Comparison of ENCODE assay signal across 15 cellular contexts in the genomic region with DNA sequence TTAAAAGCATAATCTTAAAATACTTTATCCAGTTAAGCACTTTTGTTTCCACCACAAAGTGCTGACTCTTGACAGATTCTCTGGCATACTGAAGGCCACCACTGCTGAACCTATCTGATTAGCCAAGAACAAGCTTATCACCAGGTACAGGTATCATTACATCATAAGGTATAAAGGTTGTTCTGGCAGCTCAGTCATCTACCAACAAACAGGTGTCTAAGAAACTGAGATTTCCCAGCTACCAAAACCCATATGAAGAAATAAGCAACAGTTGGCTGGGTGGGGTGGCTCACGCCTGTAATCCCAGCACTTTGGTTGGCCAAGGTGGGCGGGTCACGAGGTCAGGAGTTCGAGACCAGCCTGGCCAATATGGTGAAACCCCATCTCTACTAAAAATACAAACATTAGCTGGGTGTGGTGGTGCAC. TPM values are rescaled to one million over a fixed set of nuclear protein-coding genes. Genes with fewer than 3 reads are reported as not detected.
DNase-seq lines count a peak whose midpoint lies in the region; ATAC-seq and TF ChIP-seq lines count a peak whose summit lies in the region.
"Had no signal": no experiment of that assay in that cellular context is flagged by ENCODE, and none has a peak within 500 bp of the region (broad histone marks: within the 10 kb centered on the region; RNA-seq: fewer than 3 reads in every experiment).

No MANE protein-coding gene starts in this region.

- intact Hi-C loops in dendritic cell treated with granulocyte-macrophage colony-stimulating factor and Interleukin-4, amounts not matched to agents 40 ng/mL and 50 ng/mL, for 4 days (cut with micrococcal nuclease): no loop called here
- intact Hi-C loops in mucosa of descending colon (cut with DNase I, micrococcal nuclease) (no loop called here), stomach (cut with DNase I; ENCODE audit: low total_unique reads) (no loop called here), left lung (cut with DNase I) (no loop called here)

- peaks cover 14% of the 10 kb centered on the region for H3K36me3 Mint-ChIP-seq in dendritic cell treated with granulocyte-macrophage colony-stimulating factor and Interleukin-4, amounts not matched to agents 40 ng/mL and 50 ng/mL, for 4 days (ENCODE audit: low read depth)

- H3K9ac ChIP-seq in Karpas-422 (ENCODE audit: low read length): no peak overlapping the region

- no peak for TF ChIP-seq EP300 in stomach (IDR thresholded peaks at IDR 0.05)

- H3K27ac Mint-ChIP-seq in dendritic cell treated with granulocyte-macrophage colony-stimulating factor and Interleukin-4, amounts not matched to agents 40 ng/mL and 50 ng/mL, for 4 days: peak overlapping the region; percentile 89
- H3K27ac Mint-ChIP-seq: B cell; CD4-positive, alpha-beta T cell had no signal

- DNase-seq in Karpas-422 (no peak), mucosa of descending colon (no peak), stomach (no peak), left lung (no peak), NCI-H510A treated with DMSO at 0.1 percent for 48 hours (lab: John Stamatoyannopoulos, UW) (no peak)
- DNase-seq: CD4-positive, alpha-beta T cell; H7; MV-4-11; NCI-H1417; NCI-H187 treated with DMSO at 0.1 percent for 48 hours; NCI-H69 had no signal

- H3K79me2 ChIP-seq in Karpas-422 (ENCODE audit: low read length): peaks cover 92% of the 10 kb centered on the region

- H3K9me3 Mint-ChIP-seq in dendritic cell treated with granulocyte-macrophage colony-stimulating factor and Interleukin-4, amounts not matched to agents 40 ng/mL and 50 ng/mL, for 4 days: no peaks in the 10 kb centered on the region
- H3K9me3 Mint-ChIP-seq: CD4-positive, alpha-beta T cell had no signal

- 69 to 87% (median 72%) methylated on average over 3 to 4 of the region's 4 CpGs for WGBS in stomach, 5 donors

- H3K4me3 ChIP-seq in Karpas-422 (ENCODE audit: low read length) (no peak overlapping the region), mucosa of descending colon (no peak overlapping the region), stomach (no peak overlapping the region), left lung (no peak overlapping the region)

- peaks cover 39% of the 10 kb centered on the region for H4K20me1 ChIP-seq in Karpas-422 (ENCODE audit: insufficient read depth, low read depth, low read length)

- TF ChIP-seq CTCF in mucosa of descending colon (IDR thresholded peaks at IDR 0.05) (no peak), stomach (IDR thresholded peaks at IDR 0.05) (no peak), left lung (IDR thresholded peaks at IDR 0.05) (no peak)

- TF ChIP-seq POLR2A in stomach (IDR thresholded peaks at IDR 0.05): no peak

- H3K36me3 ChIP-seq in Karpas-422 (ENCODE audit: insufficient read depth, low read length) (peaks cover 29% of the 10 kb centered on the region; the same call in 1 of the 2 replicates), mucosa of descending colon (ENCODE audit: low read depth) (peaks cover 1% of the 10 kb centered on the region), stomach (no peaks in the 10 kb centered on the region), left lung (no peaks in the 10 kb centered on the region)

- no peak overlapping the region for H2AFZ ChIP-seq in Karpas-422 (ENCODE audit: low read length)

- H3K4me1 Mint-ChIP-seq in dendritic cell treated with granulocyte-macrophage colony-stimulating factor and Interleukin-4, amounts not matched to agents 40 ng/mL and 50 ng/mL, for 4 days (ENCODE audit: low read depth): peaks cover 67% of the 10 kb centered on the region

- H3K9me3 ChIP-seq in Karpas-422 (ENCODE audit: low read length): no peaks in the 10 kb centered on the region
- H3K9me3 ChIP-seq in mucosa of descending colon: no peaks in the 10 kb centered on the region
- no peaks in the 10 kb centered on the region for H3K9me3 ChIP-seq in stomach
- no peaks in the 10 kb centered on the region for H3K9me3 ChIP-seq in left lung

- H3K27ac ChIP-seq in Karpas-422 (ENCODE audit: low read length): peak overlapping the region; percentile 100
- peak overlapping the region; percentile 62 to 100 (median 66) for H3K27ac ChIP-seq in stomach
- no peak overlapping the region for H3K27ac ChIP-seq in left lung
- H3K27ac ChIP-seq: RWPE1 had no signal

- H3K4me1 ChIP-seq in Karpas-422 (ENCODE audit: low read length): peaks cover 84% of the 10 kb centered on the region
- peaks cover 16% of the 10 kb centered on the region for H3K4me1 ChIP-seq in mucosa of descending colon (ENCODE audit: low read depth)
- peaks cover 56 to 92% (median 76%) of the 10 kb centered on the region in 4 donors for H3K4me1 ChIP-seq in stomach
- peaks cover 16 to 76% of the 10 kb centered on the region in 2 donors for H3K4me1 ChIP-seq in left lung

- H3K27me3 ChIP-seq in Karpas-422 (ENCODE audit: low read length): no peaks in the 10 kb centered on the region
- H3K27me3 ChIP-seq in stomach: no peaks in the 10 kb centered on the region
- H3K27me3 ChIP-seq in left lung: peaks cover 0 to 4% of the 10 kb centered on the region in 2 donors

- peak overlapping the region; percentile 2 for H3K4me3 Mint-ChIP-seq in dendritic cell treated with granulocyte-macrophage colony-stimulating factor and Interleukin-4, amounts not matched to agents 40 ng/mL and 50 ng/mL, for 4 days
- H3K4me3 Mint-ChIP-seq: B cell; CD4-positive, alpha-beta T cell had no signal

- H3K4me2 ChIP-seq in Karpas-422 (ENCODE audit: low read depth, low read length, poor library complexity, severe bottlenecking): no peak overlapping the region

- no peaks in the 10 kb centered on the region for H3K9me2 ChIP-seq in Karpas-422 (replicated peaks; ENCODE audit: insufficient read depth, low read length)

- H3K27me3 Mint-ChIP-seq in dendritic cell treated with granulocyte-macrophage colony-stimulating factor and Interleukin-4, amounts not matched to agents 40 ng/mL and 50 ng/mL, for 4 days: no peaks in the 10 kb centered on the region
- H3K27me3 Mint-ChIP-seq: B cell; CD4-positive, alpha-beta T cell had no signal

- peak; percentile 68 for ATAC-seq in mucosa of descending colon
- ATAC-seq in GM21447 (IDR thresholded peaks at IDR 0.05; ENCODE audit: unreplicated experiment): no peak
- ATAC-seq in left lung: no peak

RNA-seq across cellular contexts. Expression of a gene that starts 5.0 kb away (rescaled TPM):
- total RNA-seq in Karpas-422 (2014; rRNA removed; shearing (Covaris generic); ENCODE audit: low replicate concordance): 63.4 and 126 TPM in 2 replicates
- total RNA-seq in mucosa of descending colon (10 to 100 TPM; 19.3 to 43.8 (median 20.7) TPM), stomach (10 to 100 TPM; 35.6 to 51.9 (median 45.5) TPM), left lung (10 to 100 TPM; 27.9 to 28.8 TPM)
- 10 to 100 TPM in 2 of 3 donors, 1 to 10 TPM in 1; 7.2 to 15.0 (median 11.5) TPM for polyA plus RNA-seq in stomach

Comparison
In these comparisons a context has a peak if more than half of its experiments do, and no peak if none do; other contexts are left out.
1. H3K27ac ChIP-seq: peak in Karpas-422 (single experiment) and stomach (5 of 5); none in left lung (0 of 2).